ENCODE assay signal across 24 cellular contexts in genomic region chr3:27796365-27796875, GRCh38.
"Had no signal": no experiment of that assay in that cellular context is flagged by ENCODE, and none has a peak within 500 bp of the region (broad histone marks: within the 10 kb centered on the region; RNA-seq: fewer than 3 reads in every experiment).

No MANE protein-coding gene starts in this region.

- H2AFZ ChIP-seq: PC-9 had no signal

- H3K36me3 ChIP-seq: cardiac muscle cell had no signal

- H3K4me3 Mint-ChIP-seq: activated B cell treated with CpG ODN at 0.5 μM for 24 hours; activated CD4-positive, alpha-beta memory T cell treated with anti-CD3 and anti-CD28 coated beads, Interleukin-2, amount 10 ng/mL, durations not matched to agents 7 days and 5 days; activated naive CD4-positive, alpha-beta T cell treated with anti-CD3 and anti-CD28 coated beads for 36 hours; activated naive CD8-positive, alpha-beta T cell; activated T-helper 17 cell treated with anti-CD3 and anti-CD28 coated beads, Interleukin-2, amount 50 U/mL, for 72 hours; brain; T-helper 17 cell had no signal

- H3K27ac ChIP-seq: cardiac muscle cell, PC-9 had no signal

- H3K4me2 ChIP-seq: PC-9 had no signal

- H3K27me3 ChIP-seq: cardiac muscle cell had no signal

- H3K27me3 Mint-ChIP-seq: activated B cell treated with CpG ODN at 0.5 μM for 24 hours; activated CD4-positive, alpha-beta memory T cell treated with anti-CD3 and anti-CD28 coated beads, Interleukin-2, amount 10 ng/mL, durations not matched to agents 7 days and 5 days; activated naive CD8-positive, alpha-beta T cell; activated T-helper 17 cell treated with anti-CD3 and anti-CD28 coated beads, Interleukin-2, amount 50 U/mL, for 72 hours; brain; T-helper 17 cell had no signal

- H3K4me1 Mint-ChIP-seq: activated B cell treated with CpG ODN at 0.5 μM for 24 hours; activated T-helper 17 cell treated with anti-CD3 and anti-CD28 coated beads, Interleukin-2, amount 50 U/mL, for 72 hours; brain had no signal

- H3K9me3 Mint-ChIP-seq: activated B cell treated with CpG ODN at 0.5 μM for 24 hours; activated CD4-positive, alpha-beta memory T cell treated with anti-CD3 and anti-CD28 coated beads, Interleukin-2, amount 10 ng/mL, durations not matched to agents 7 days and 5 days; activated naive CD4-positive, alpha-beta T cell treated with anti-CD3 and anti-CD28 coated beads for 36 hours; activated T-helper 17 cell treated with anti-CD3 and anti-CD28 coated beads, Interleukin-2, amount 50 U/mL, for 72 hours; brain had no signal

- H3K36me3 Mint-ChIP-seq: activated naive CD8-positive, alpha-beta T cell; brain had no signal

- H3K27ac Mint-ChIP-seq: activated B cell treated with CpG ODN at 0.5 μM for 24 hours; activated CD4-positive, alpha-beta memory T cell treated with anti-CD3 and anti-CD28 coated beads, Interleukin-2, amount 10 ng/mL, durations not matched to agents 7 days and 5 days; activated naive CD4-positive, alpha-beta T cell treated with anti-CD3 and anti-CD28 coated beads for 36 hours; activated naive CD8-positive, alpha-beta T cell; activated T-helper 17 cell treated with anti-CD3 and anti-CD28 coated beads, Interleukin-2, amount 50 U/mL, for 72 hours; brain; T-helper 17 cell had no signal

- H3K4me3 ChIP-seq: cardiac muscle cell, PC-9 had no signal

- ATAC-seq: activated T-helper 17 cell treated with anti-CD3 and anti-CD28 coated beads, Interleukin-2, amount 50 U/mL, for 72 hours; T-helper 17 cell had no signal

- DNase-seq: activated B cell treated with CpG ODN at 0.5 μM for 24 hours; activated CD4-positive, alpha-beta memory T cell treated with anti-CD3 and anti-CD28 coated beads, Interleukin-2, amount 10 ng/mL, durations not matched to agents 7 days and 5 days; activated CD4-positive, alpha-beta T cell treated with anti-CD3 and anti-CD28 coated beads for 1 hour; activated CD4-positive, alpha-beta T cell treated with anti-CD3 and anti-CD28 coated beads, Interleukin-2, amount 50 U/mL, for 1 hour; activated gamma-delta T cell; activated naive CD4-positive, alpha-beta T cell treated with anti-CD3 and anti-CD28 coated beads for 36 hours; activated T-cell treated with anti-CD3 and anti-CD28 coated beads for 4 hours; activated T-cell treated with anti-CD3 and anti-CD28 coated beads, Interleukin-2, amount 50 U/mL, for 48 hours; amygdala; NCI-H1092; NCI-H1417 treated with DMSO at 0.1 percent for 48 hours; NCI-H1694; NCI-H2029; NCI-H446; NCI-H526; NCI-H774; PC-9; SIG-M5; T-helper 17 cell; T-helper 9 cell had no signal
